ENCODE assay signal across 22 cellular contexts in the genomic region with DNA sequence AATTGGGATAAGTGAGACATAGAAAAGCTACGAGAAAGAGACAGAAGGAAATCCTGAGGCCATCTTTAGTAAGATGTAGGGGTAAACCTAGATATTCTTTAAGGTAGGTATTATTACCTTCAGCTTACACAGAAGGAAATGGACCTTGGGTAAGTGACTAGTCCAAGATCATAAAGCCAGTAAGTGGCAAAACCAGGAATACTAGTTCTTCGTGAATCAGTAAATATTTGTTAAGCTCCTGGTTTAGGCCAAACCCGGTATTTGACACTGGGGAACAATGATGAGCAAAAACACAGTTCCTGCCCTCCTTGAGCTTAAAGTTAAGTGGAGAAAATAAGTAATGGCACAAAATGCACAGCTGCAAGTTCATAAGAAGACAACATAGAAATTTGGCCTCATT. TPM values are rescaled to one million over a fixed set of nuclear protein-coding genes. Genes with fewer than 3 reads are reported as not detected.
DNase-seq lines count a peak whose midpoint lies in the region; ATAC-seq, FAIRE-seq and TF ChIP-seq lines count a peak whose summit lies in the region.
"Had no signal": no experiment of that assay in that cellular context is flagged by ENCODE, and none has a peak within 500 bp of the region (broad histone marks: within the 10 kb centered on the region; RNA-seq: fewer than 3 reads in every experiment).

No MANE protein-coding gene starts in this region.

- DNase-seq in DMS53 (lab: John Stamatoyannopoulos, UW) (peak; percentile 40), DMS53 treated with DMSO at 0.1 percent for 48 hours (lab: John Stamatoyannopoulos, UW; ENCODE audit: unreplicated experiment) (no peak), LNCaP clone FGC (ENCODE audit: low read depth) (peak; percentile 81), K562 (ENCODE audit: extremely low read depth in 1 of 4, low spot score in 3 of 4) (no peak), NCI-H146 (lab: John Stamatoyannopoulos, UW) (no peak)
- DNase-seq: AML-193; Caco-2; Calu3; CD4-positive, alpha-beta T cell; CD8-positive, alpha-beta T cell; DMS79 treated with DMSO at 0.1 percent for 48 hours; GF-D8 had no signal

- H3K4me3 ChIP-seq in LNCaP clone FGC (ENCODE audit: low read depth, low read length) (no peak overlapping the region), K562 (no peak overlapping the region)
- H3K4me3 ChIP-seq: A549; BLaER1 treated with 17β-estradiol and CSF1 and Interleukin-3, amounts not matched to agents 10 nM and 100 nM had no signal

- no peaks in the 10 kb centered on the region for H3K27me3 ChIP-seq in K562 (ENCODE audit: control insufficient read depth in 2 of 2, insufficient read depth in 2 of 2, low read length in 2 of 2)
- H3K27me3 ChIP-seq: BLaER1 treated with 17β-estradiol and CSF1 and Interleukin-3, amounts not matched to agents 10 nM and 100 nM had no signal

- in situ Hi-C loops in K562 (cut with MboI) = no loop called here

- peaks cover 3 to 12% of the 10 kb centered on the region in 2 experiments for H3K4me1 ChIP-seq in K562 (replicated peaks in 1 of 2; ENCODE audit: control insufficient read depth in 2 of 2, insufficient read depth in 2 of 2, low read length in 2 of 2)

- no peak overlapping the region for H3K9ac ChIP-seq in K562 (ENCODE audit: insufficient read depth in 1 of 2, low read depth in 2 of 2, low read length in 2 of 2)
- H3K9ac ChIP-seq: BLaER1 treated with 17β-estradiol and CSF1 and Interleukin-3, amounts not matched to agents 10 nM and 100 nM had no signal

- no peak for TF ChIP-seq POLR2A in K562 (conservative IDR thresholded peaks at IDR 0.05)

- no peaks in the 10 kb centered on the region for H3K9me3 ChIP-seq in K562 (replicated peaks; ENCODE audit: control insufficient read depth, insufficient read depth, low read depth, low read length)
- H3K9me3 ChIP-seq: A549; BLaER1 treated with 17β-estradiol and CSF1 and Interleukin-3, amounts not matched to agents 10 nM and 100 nM; Caco-2 had no signal

- H4K20me1 ChIP-seq in K562 (replicated peaks; ENCODE audit: control insufficient read depth, insufficient read depth, low read length) = no peaks in the 10 kb centered on the region
- H4K20me1 ChIP-seq: BLaER1 treated with 17β-estradiol and CSF1 and Interleukin-3, amounts not matched to agents 10 nM and 100 nM had no signal

- intact Hi-C loops in K562 (cut with micrococcal nuclease) = no loop called here

- WGBS in K562 (ENCODE audit: insufficient coverage, low coverage, missing lambda C conversion rate) = 90% methylated on average over 3 of the region's 3 CpGs

- POLR2A ChIA-PET in K562 (lab: Yijun Ruan, JAX) = interaction anchor here (0.7 to 2.2 kb wide), 3 partner anchors 8 to 20 kb away, joined by 3 to 13 read pairs (median 3); no protein-coding TSS in a partner anchor

- BruUV-seq in K562 (replicated peaks; lab: Mats Ljungman, UMichigan) = no TSS peak

- no peak overlapping the region for H3K4me2 ChIP-seq in K562 (ENCODE audit: insufficient read depth, low read length)
- H3K4me2 ChIP-seq: A549; BLaER1 treated with 17β-estradiol and CSF1 and Interleukin-3, amounts not matched to agents 10 nM and 100 nM had no signal

- no peak for TF ChIP-seq RAD21 in K562 (CRISPR knock-in tag; conservative IDR thresholded peaks at IDR 0.05 in 1 of 2, IDR thresholded peaks at IDR 0.05 in 1 of 2)

- ATAC-seq in K562 (no peak), esophagus mucosa (peak; percentile 69), GM21717 (IDR thresholded peaks at IDR 0.05; ENCODE audit: unreplicated experiment) (no peak)
- ATAC-seq: A549; CD8-positive, alpha-beta T cell had no signal

- H3K27ac ChIP-seq in K562 (ENCODE audit: extremely low read depth, low read depth, low read length) = no peak overlapping the region
- H3K27ac ChIP-seq: 22Rv1; A549; BLaER1 treated with 17β-estradiol and CSF1 and Interleukin-3, amounts not matched to agents 10 nM and 100 nM; C4-2B had no signal

- peaks cover 12% of the 10 kb centered on the region; the same call in 2 of the 3 replicates for H3K79me2 ChIP-seq in K562 (ENCODE audit: control insufficient read depth, insufficient read depth, low read length)

- CTCF ChIA-PET in K562 (lab: Yijun Ruan, JAX; ENCODE audit: low intra/inter-chr PET ratio) = no interaction called here

- FAIRE-seq in K562 (lab: Jason Lieb, UNC) = no peak
- FAIRE-seq: A549, D721Med, G401.6, GM12891, GM19239 had no signal

- TF ChIP-seq CTCF in LNCaP clone FGC (IDR thresholded peaks at IDR 0.05; ENCODE audit: control insufficient read depth, extremely low read depth, insufficient read depth) = no peak
- no peak for TF ChIP-seq CTCF in K562 (IDR thresholded peaks at IDR 0.05 in 2 of 3, conservative IDR thresholded peaks at IDR 0.05 in 1 of 3; ENCODE audit: insufficient read depth in 2 of 3, low read depth in 1 of 3, low read length in 3 of 3)

- TF ChIP-seq EP300 in K562 (IDR thresholded peaks at IDR 0.05; ENCODE audit: low read length) = no peak

- H2AFZ ChIP-seq in K562 (ENCODE audit: low read depth, low read length) = no peak overlapping the region

- peaks cover 70% of the 10 kb centered on the region for H3K36me3 ChIP-seq in K562 (ENCODE audit: control insufficient read depth, insufficient read depth, low read length)

- no peaks in the 10 kb centered on the region for H3K9me1 ChIP-seq in K562 (ENCODE audit: control insufficient read depth, insufficient read depth, low read length)

TF ChIP-seq in K562, 482 proteins besides CTCF, POLR2A, EP300 and RAD21:
- TF ChIP-seq ZNF507 (tag; conservative IDR thresholded peaks at IDR 0.05) = 0 out of 2 replicates have a peak, but pooled peaks have one; percentile 9
- no peak for TF ChIP-seq ASH1L (IDR thresholded peaks at IDR 0.05; ENCODE audit: borderline replicate concordance, low read depth, partially characterized antibody)

RNA-seq across cellular contexts. Expression of a gene that starts 5.3 kb away (rescaled TPM):
- total RNA-seq in K562 (2011; cell fraction: chromatin; rRNA removed; ENCODE audit: low replicate concordance) = 32.1 and 33.3 TPM in 2 replicates
- 19.3 and 21.2 TPM in 2 replicates for total RNA-seq in K562 (2011; cell fraction: nucleolus; rRNA removed)
- total RNA-seq in K562 (2011; cell fraction: nucleoplasm; rRNA removed) = 21.7 and 22.1 TPM in 2 replicates
- total RNA-seq in K562 (2014; rRNA removed) = 12.5 and 14.8 TPM in 2 replicates
- 12.8 and 13.7 TPM in 2 replicates for total RNA-seq in K562 (2014; rRNA removed; fragmentation: Illumina TruSeq; extraction: Trizol)
- 10.2 TPM in 2 replicates for total RNA-seq in K562 (2015; rRNA removed; fragmentation: Illumina TruSeq; extraction: Trizol)
- total RNA-seq in K562 (2021) = 15.3 and 17.4 TPM in 2 replicates
- 11.6 and 17.1 TPM in 2 replicates for polyA plus RNA-seq in K562 (2011; rRNA removed)
- polyA plus RNA-seq in K562 (2011; cell fraction: cytosol; rRNA removed) = 9.0 and 10.0 TPM in 2 replicates
- 35.2 and 49.0 TPM in 2 replicates for polyA plus RNA-seq in K562 (2011; cell fraction: nucleus; rRNA removed)
- polyA plus RNA-seq in K562 (2012) = 10.5 and 11.9 TPM in 2 replicates
- 17.6 and 17.7 TPM in 2 replicates for polyA plus RNA-seq in K562 (2014; fragmentation: Illumina TruSeq; extraction: Trizol)
- polyA plus RNA-seq in K562 (2014; fragmentation: Nextera tagmentation; extraction: Ambion mirVana) = 1 to 10 TPM; 5.6 to 5.8 TPM
- polyA plus RNA-seq in K562 (2014; rRNA removed) = 17.2 and 18.4 TPM in 2 replicates
- polyA minus RNA-seq in K562 (2011; rRNA and poly(A)+ RNA removed) = 9.4 and 12.4 TPM in 2 replicates
- 7.5 and 12.2 TPM in 2 replicates for polyA minus RNA-seq in K562 (2011; cell fraction: cytosol; rRNA and poly(A)+ RNA removed)
- polyA minus RNA-seq in K562 (2011; cell fraction: nucleus; rRNA and poly(A)+ RNA removed) = 16.7 and 20.2 TPM in 2 replicates
- 9.6 TPM for total RNA-seq in esophagus mucosa

RNA-seq across cellular contexts. Expression of a gene that starts 13.0 kb away (rescaled TPM):
- 22.4 and 33.0 TPM in 2 replicates for total RNA-seq in K562 (2011; cell fraction: chromatin; rRNA removed; ENCODE audit: low replicate concordance)
- total RNA-seq in K562 (2011; cell fraction: nucleolus; rRNA removed) = 49.1 and 56.7 TPM in 2 replicates
- 33.2 and 46.3 TPM in 2 replicates for total RNA-seq in K562 (2011; cell fraction: nucleoplasm; rRNA removed)
- total RNA-seq in K562 (2014; rRNA removed) = 231 and 363 TPM in 2 replicates
- total RNA-seq in K562 (2014; rRNA removed; fragmentation: Illumina TruSeq; extraction: Trizol) = 50.5 and 62.1 TPM in 2 replicates
- 164 and 166 TPM in 2 replicates for total RNA-seq in K562 (2015; rRNA removed; fragmentation: Illumina TruSeq; extraction: Trizol)
- 159 and 178 TPM in 2 replicates for total RNA-seq in K562 (2021)
- polyA plus RNA-seq in K562 (2011; rRNA removed) = 88.9 and 90.3 TPM in 2 replicates
- polyA plus RNA-seq in K562 (2011; cell fraction: cytosol; rRNA removed) = 198 and 661 TPM in 2 replicates
- 152 and 277 TPM in 2 replicates for polyA plus RNA-seq in K562 (2011; cell fraction: nucleus; rRNA removed)
- polyA plus RNA-seq in K562 (2012) = 234 and 238 TPM in 2 replicates
- 83.9 and 235 TPM in 2 replicates for polyA plus RNA-seq in K562 (2014; fragmentation: Illumina TruSeq; extraction: Trizol)
- polyA plus RNA-seq in K562 (2014; fragmentation: Nextera tagmentation; extraction: Ambion mirVana) = 100 to 1,000 TPM; 201 to 246 TPM
- 362 and 376 TPM in 2 replicates for polyA plus RNA-seq in K562 (2014; rRNA removed)
- 9.7 and 16.9 TPM in 2 replicates for polyA minus RNA-seq in K562 (2011; rRNA and poly(A)+ RNA removed)
- 29.1 and 38.4 TPM in 2 replicates for polyA minus RNA-seq in K562 (2011; cell fraction: cytosol; rRNA and poly(A)+ RNA removed)
- 24.5 and 25.5 TPM in 2 replicates for polyA minus RNA-seq in K562 (2011; cell fraction: nucleus; rRNA and poly(A)+ RNA removed)
- total RNA-seq in esophagus mucosa = 46.0 TPM

Comparison
In these comparisons a context has a peak if more than half of its experiments do, and no peak if none do; other contexts are left out.
1. DNase-seq: peak in DMS53 (single experiment) and LNCaP clone FGC (single experiment); none in DMS53 treated with DMSO at 0.1 percent for 48 hours (single experiment), K562 (0 of 4) and NCI-H146 (single experiment).